ENCODE assay signal across 11 cellular contexts in the genomic region with DNA sequence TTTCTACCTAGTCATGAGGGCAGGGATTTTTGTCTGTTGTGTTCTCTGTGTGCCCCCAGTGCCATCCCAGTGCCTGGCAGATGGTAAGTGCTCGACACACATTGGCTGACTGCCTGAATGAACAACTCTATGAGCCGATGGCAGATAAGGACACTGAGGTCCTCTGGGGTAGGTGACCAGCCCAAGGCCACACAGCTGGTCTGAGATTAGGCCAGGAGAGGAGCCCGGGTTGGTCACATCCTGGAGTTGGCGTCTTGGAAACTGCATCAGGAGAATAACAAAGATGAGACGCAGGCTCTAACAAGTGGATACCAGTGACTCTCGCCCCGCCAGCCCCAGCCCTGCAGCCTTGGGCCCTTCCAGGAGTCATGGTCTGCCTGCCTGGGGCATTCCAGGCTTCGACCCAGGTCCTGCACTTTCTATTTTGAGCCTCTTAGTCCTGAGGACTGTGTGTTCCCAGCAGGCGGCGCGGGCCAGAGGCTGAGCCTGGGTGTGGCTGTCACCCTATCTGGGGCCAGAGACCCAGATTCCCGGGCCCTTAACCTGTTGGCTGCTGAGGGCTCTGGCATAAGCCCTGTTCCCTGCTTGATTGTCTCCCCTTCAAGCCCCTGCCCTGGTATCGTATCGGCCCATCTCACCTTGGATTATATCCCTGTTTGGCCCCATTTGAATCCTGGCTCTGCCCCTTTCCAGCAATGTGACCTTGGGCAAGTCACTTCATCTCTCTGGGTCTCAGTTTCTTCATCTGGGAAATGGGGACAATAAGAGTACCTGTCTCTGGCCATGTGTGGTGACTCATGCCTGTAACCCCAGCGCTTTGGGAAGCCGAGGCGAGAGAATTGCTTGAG.
A peak's percentile ranks its signal among the peaks of the same experiment; 100 is the strongest.
DNase-seq lines count a peak whose midpoint lies in the region; ATAC-seq and TF ChIP-seq lines count a peak whose summit lies in the region.
"Had no signal": no experiment of that assay in that cellular context is flagged by ENCODE, and none has a peak within 500 bp of the region (broad histone marks: within the 10 kb centered on the region; RNA-seq: fewer than 3 reads in every experiment).

No MANE protein-coding gene starts in this region.

- peak; percentile 88 for DNase-seq in Calu3
- peak; percentile 85 for DNase-seq in WERI-Rb-1
- DNase-seq in cardiac muscle cell (ENCODE audit: low read depth in 1 of 2, low spot score in 1 of 2) = peak in 1 of 2 donors; percentile 47
- DNase-seq in psoas muscle = peak; percentile 90 to 96
- no peak for DNase-seq in pons (ENCODE audit: low spot score)
- no peak for DNase-seq in activated CD4-positive, alpha-beta T cell treated with anti-CD3 and anti-CD28 coated beads, Interleukin-2, amount 50 U/mL, for 48 hours
- DNase-seq: activated T-cell treated with anti-CD3 and anti-CD28 coated beads, Interleukin-2, amount 50 U/mL, for 24 hours; DND-41 had no signal

- peak; percentile 89 to 92 (median 91) for ATAC-seq in psoas muscle
- ATAC-seq in GM18873 (IDR thresholded peaks at IDR 0.05; ENCODE audit: low FRiP score, unreplicated experiment) = no peak
- no peak for ATAC-seq in GM19395 (IDR thresholded peaks at IDR 0.05; ENCODE audit: unreplicated experiment)
- ATAC-seq: SK-N-SH treated with all-trans-retinoic acid at 6 μM for 48 hours had no signal

- peak overlapping the region; percentile 12 for H3K27ac Mint-ChIP-seq in Calu3 (ENCODE audit: unreplicated experiment)
- H3K27ac Mint-ChIP-seq: activated T-cell treated with anti-CD3 and anti-CD28 coated beads, Interleukin-2, amount 50 U/mL, for 24 hours had no signal

- BruUV-seq in Calu3 (replicated peaks; lab: Mats Ljungman, UMichigan) = no TSS peak

- 29 to 48% (median 38%) methylated on average over 17 of the region's 17 CpGs for WGBS in psoas muscle, 3 donors

- TF ChIP-seq CTCF in Calu3 (IDR thresholded peaks at IDR 0.05; ENCODE audit: unreplicated experiment) (peak; percentile 77), WERI-Rb-1 (IDR thresholded peaks at IDR 0.05; ENCODE audit: low read depth, low read length) (peak; percentile 64), cardiac muscle cell (IDR thresholded peaks at IDR 0.05; ENCODE audit: low read depth, low read length) (peak; percentile 12), psoas muscle (IDR thresholded peaks at IDR 0.05) (peak; percentile 52)

- CTCF ChIA-PET in Calu3 (lab: Charles Lee) = interaction anchor here (0.6 kb wide), 1 partner anchor 176 kb away, joined by 3 read pairs; no protein-coding TSS in a partner anchor

- H3K9me3 ChIP-seq in WERI-Rb-1 (ENCODE audit: severe bottlenecking) = no peaks in the 10 kb centered on the region
- H3K9me3 ChIP-seq in cardiac muscle cell (ENCODE audit: low read depth) = no peaks in the 10 kb centered on the region
- H3K9me3 ChIP-seq in psoas muscle = no peaks in the 10 kb centered on the region

- H3K4me3 ChIP-seq in WERI-Rb-1 (ENCODE audit: low read depth, low read length) (no peak overlapping the region), cardiac muscle cell (no peak overlapping the region), psoas muscle (no peak overlapping the region)

- no peak overlapping the region for H3K4me3 Mint-ChIP-seq in Calu3 (ENCODE audit: low read depth, unreplicated experiment)
- H3K4me3 Mint-ChIP-seq: activated T-cell treated with anti-CD3 and anti-CD28 coated beads, Interleukin-2, amount 50 U/mL, for 24 hours had no signal

- H3K27ac ChIP-seq in WERI-Rb-1 (peak overlapping the region; percentile 7), cardiac muscle cell (no peak overlapping the region), psoas muscle (peak overlapping the region; percentile 82)

- H3K9me3 Mint-ChIP-seq in Calu3 (ENCODE audit: low read depth, unreplicated experiment) = no peaks in the 10 kb centered on the region
- H3K9me3 Mint-ChIP-seq: activated T-cell treated with anti-CD3 and anti-CD28 coated beads, Interleukin-2, amount 50 U/mL, for 24 hours had no signal

- H3K36me3 ChIP-seq in WERI-Rb-1 (no peaks in the 10 kb centered on the region), cardiac muscle cell (no peaks in the 10 kb centered on the region), psoas muscle (ENCODE audit: insufficient read depth in 1 of 2, low read depth in 1 of 2) (no peaks in the 10 kb centered on the region)

- no peaks in the 10 kb centered on the region for H3K27me3 Mint-ChIP-seq in Calu3 (ENCODE audit: unreplicated experiment)

- H3K4me1 Mint-ChIP-seq in Calu3 (ENCODE audit: low read depth, unreplicated experiment) = peaks cover 43% of the 10 kb centered on the region

- H3K4me1 ChIP-seq in cardiac muscle cell (ENCODE audit: low read depth) = no peaks in the 10 kb centered on the region
- H3K4me1 ChIP-seq in psoas muscle = peaks cover 44% of the 10 kb centered on the region

- H3K36me3 Mint-ChIP-seq in Calu3 (ENCODE audit: insufficient read depth, unreplicated experiment) = peaks cover 5% of the 10 kb centered on the region

- no peaks in the 10 kb centered on the region for H3K27me3 ChIP-seq in WERI-Rb-1 (ENCODE audit: insufficient read depth, low read depth, severe bottlenecking)
- no peaks in the 10 kb centered on the region for H3K27me3 ChIP-seq in cardiac muscle cell
- H3K27me3 ChIP-seq in psoas muscle (ENCODE audit: insufficient read depth in 3 of 3, low read length in 2 of 3) = no peaks in the 10 kb centered on the region

- intact Hi-C loops in Calu3 (cut with micrococcal nuclease; ENCODE audit: unreplicated experiment) (no loop called here), psoas muscle (cut with DNase I) (loop anchor here (5.0 kb wide), 3 partner anchors 77 to 98 kb away; no protein-coding TSS in a partner anchor)

Comparison
In these comparisons a context has a peak if more than half of its experiments do, and no peak if none do; other contexts are left out.
1. DNase-seq: peak in Calu3 (single experiment), WERI-Rb-1 (single experiment) and psoas muscle (2 of 2); none in pons (single experiment) and activated CD4-positive, alpha-beta T cell treated with anti-CD3 and anti-CD28 coated beads, Interleukin-2, amount 50 U/mL, for 48 hours (0 of 2).
2. CTCF ChIP-seq: peak in every context shown above with its lines; median percentile 77 in Calu3; 64 in WERI-Rb-1; 52 in psoas muscle; 12 in cardiac muscle cell.
3. ATAC-seq: peak in psoas muscle (4 of 4); none in GM18873 (single experiment) and GM19395 (single experiment).